15 cellular contexts compared by ENCODE assay signal in the genomic region with DNA sequence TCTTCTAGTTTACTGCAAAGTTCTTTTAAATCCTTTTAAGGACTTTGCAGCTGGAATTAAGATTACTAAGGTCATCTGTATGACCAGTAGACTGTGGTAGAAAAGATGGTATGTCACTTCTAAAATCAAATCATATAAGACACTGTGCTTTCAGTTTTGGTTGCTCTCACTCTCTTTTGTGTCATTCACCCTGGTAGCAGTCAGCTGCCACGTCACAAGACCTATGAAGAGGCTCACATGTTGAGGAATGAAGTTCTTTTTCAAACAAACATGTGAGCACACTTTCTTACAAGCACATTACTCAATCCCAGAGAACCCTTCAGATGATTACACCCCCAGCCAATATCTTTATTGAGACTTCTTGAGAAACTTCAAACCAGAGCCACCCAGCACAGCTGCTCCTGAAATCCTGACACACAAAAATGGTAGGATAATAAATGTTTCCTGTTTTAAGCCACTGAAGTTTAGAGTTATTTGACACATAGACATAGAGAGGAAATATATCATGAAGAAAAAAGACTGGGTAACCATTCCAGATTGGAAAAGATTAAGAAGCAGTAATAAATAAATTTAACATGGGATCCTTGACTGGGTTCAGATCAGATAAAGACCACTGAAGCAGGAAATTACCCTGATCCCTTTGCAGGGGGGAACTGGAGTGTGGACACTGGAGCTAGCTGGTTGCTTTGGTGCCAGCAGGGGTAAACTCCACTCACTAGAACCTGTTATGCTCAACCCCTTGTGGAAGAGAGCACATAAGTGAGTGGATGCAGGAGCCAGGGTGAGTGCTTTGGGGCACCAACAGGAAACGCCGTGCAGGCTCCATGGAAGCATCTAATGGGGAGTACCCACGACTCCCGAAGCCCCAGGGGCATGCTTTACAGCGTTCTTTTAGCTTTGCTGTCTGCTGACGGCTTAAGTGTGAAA.
DNase-seq lines count a peak whose midpoint lies in the region; ATAC-seq, FAIRE-seq and TF ChIP-seq lines count a peak whose summit lies in the region.
"Had no signal": no experiment of that assay in that cellular context is flagged by ENCODE, and none has a peak within 500 bp of the region (broad histone marks: within the 10 kb centered on the region; RNA-seq: fewer than 3 reads in every experiment).

No MANE protein-coding gene starts in this region.

- no peak overlapping the region for H2AFZ ChIP-seq in hepatocyte

- H3K27ac ChIP-seq in hepatocyte, result peak overlapping the region; percentile 44
- no peak overlapping the region for H3K27ac ChIP-seq in kidney (ENCODE audit: low read depth in 2 of 2, low read length in 2 of 2)

- DNase-seq in hepatocyte (ENCODE audit: low spot score), result peak; percentile 26
- DNase-seq in stimulated activated CD4-positive, alpha-beta T cell treated with anti-CD3 and anti-CD28 coated beads, Interleukin-2, amount 100 ng/mL, for 48 hours, result no peak
- no peak for DNase-seq in chondrocyte (ENCODE audit: low spot score)
- DNase-seq in kidney, result no peak
- no peak for DNase-seq in C1 segment of cervical spinal cord (lab: John Stamatoyannopoulos, UW)
- DNase-seq: cerebellar nuclear complex; DMS 273 treated with DMSO at 0.1 percent for 48 hours; naive B cell; Right ventricle myocardium superior; stimulated activated CD4-positive, alpha-beta T cell treated with anti-CD3 and anti-CD28 coated beads, Interleukin-2, amount 100 ng/mL, for 24 hours; trophoblast cell had no signal

- 78% methylated on average over 7 of the region's 7 CpGs for WGBS in hepatocyte (ENCODE audit: low lambda C conversion rate, missing lambda C conversion rate)

- no peaks in the 10 kb centered on the region for H3K36me3 Mint-ChIP-seq in chondrocyte (ENCODE audit: low read depth)
- H3K36me3 Mint-ChIP-seq: naive B cell had no signal

- no peak overlapping the region for H3K4me2 ChIP-seq in hepatocyte

- H3K36me3 ChIP-seq in hepatocyte (replicated peaks; ENCODE audit: insufficient read depth, low read depth) (no peaks in the 10 kb centered on the region), kidney (ENCODE audit: control insufficient read depth in 1 of 2, insufficient read depth in 2 of 2, low read length in 2 of 2) (no peaks in the 10 kb centered on the region)

- intact Hi-C loops in kidney (cut with DNase I), result no loop called here

- no peaks in the 10 kb centered on the region for H3K9me2 ChIP-seq in hepatocyte (replicated peaks; ENCODE audit: insufficient read depth)

- no peaks in the 10 kb centered on the region for H3K27me3 Mint-ChIP-seq in chondrocyte (ENCODE audit: low read depth)
- H3K27me3 Mint-ChIP-seq: naive B cell had no signal

- no peaks in the 10 kb centered on the region for H3K4me1 Mint-ChIP-seq in chondrocyte (ENCODE audit: low read depth)

- no peak for TF ChIP-seq CTCF in hepatocyte (IDR thresholded peaks at IDR 0.05; ENCODE audit: poor library complexity)
- no peak for TF ChIP-seq CTCF in chondrocyte (IDR thresholded peaks at IDR 0.05)
- TF ChIP-seq CTCF in kidney (IDR thresholded peaks at IDR 0.05; ENCODE audit: borderline replicate concordance, extremely low read depth, insufficient read depth), result no peak

- ATAC-seq in GM18519 (IDR thresholded peaks at IDR 0.05; ENCODE audit: low FRiP score, unreplicated experiment) (peak; percentile 96), GM21367 (IDR thresholded peaks at IDR 0.05; ENCODE audit: unreplicated experiment) (peak; percentile 88), HG03103 (IDR thresholded peaks at IDR 0.05; ENCODE audit: low read depth, unreplicated experiment) (peak; percentile 85)
- ATAC-seq: HCT116 had no signal

- no peak overlapping the region for H3K9ac ChIP-seq in kidney (ENCODE audit: low read length in 2 of 2)

- no peaks in the 10 kb centered on the region for H3K9me3 Mint-ChIP-seq in chondrocyte (ENCODE audit: low read depth)
- H3K9me3 Mint-ChIP-seq: naive B cell had no signal

- H3K4me3 ChIP-seq in hepatocyte (no peak overlapping the region), kidney (ENCODE audit: low read length in 2 of 2) (no peak overlapping the region)

- H3K79me2 ChIP-seq in hepatocyte, result no peaks in the 10 kb centered on the region

- H3K9me3 ChIP-seq in hepatocyte (ENCODE audit: low read depth), result no peaks in the 10 kb centered on the region
- H3K9me3 ChIP-seq in kidney (ENCODE audit: control insufficient read depth in 1 of 2, low read length in 2 of 2), result no peaks in the 10 kb centered on the region

- no peak overlapping the region for H3K4me3 Mint-ChIP-seq in chondrocyte (ENCODE audit: unreplicated experiment)
- H3K4me3 Mint-ChIP-seq: naive B cell had no signal

- no peaks in the 10 kb centered on the region for H3K27me3 ChIP-seq in hepatocyte

- no peak for FAIRE-seq in kidney (lab: Jason Lieb, UNC)

- no peak overlapping the region for H3K27ac Mint-ChIP-seq in chondrocyte (ENCODE audit: unreplicated experiment)
- H3K27ac Mint-ChIP-seq: naive B cell had no signal

- H3K4me1 ChIP-seq in hepatocyte (ENCODE audit: insufficient read depth), result no peaks in the 10 kb centered on the region
- no peaks in the 10 kb centered on the region for H3K4me1 ChIP-seq in kidney (ENCODE audit: control insufficient read depth in 1 of 2, insufficient read depth in 1 of 2, low read depth in 1 of 2, low read length in 2 of 2)

- no peaks in the 10 kb centered on the region for H4K20me1 ChIP-seq in hepatocyte (ENCODE audit: insufficient read depth, poor library complexity, severe bottlenecking)
